ENCODE assay signal across 8 cellular contexts in the genomic region with DNA sequence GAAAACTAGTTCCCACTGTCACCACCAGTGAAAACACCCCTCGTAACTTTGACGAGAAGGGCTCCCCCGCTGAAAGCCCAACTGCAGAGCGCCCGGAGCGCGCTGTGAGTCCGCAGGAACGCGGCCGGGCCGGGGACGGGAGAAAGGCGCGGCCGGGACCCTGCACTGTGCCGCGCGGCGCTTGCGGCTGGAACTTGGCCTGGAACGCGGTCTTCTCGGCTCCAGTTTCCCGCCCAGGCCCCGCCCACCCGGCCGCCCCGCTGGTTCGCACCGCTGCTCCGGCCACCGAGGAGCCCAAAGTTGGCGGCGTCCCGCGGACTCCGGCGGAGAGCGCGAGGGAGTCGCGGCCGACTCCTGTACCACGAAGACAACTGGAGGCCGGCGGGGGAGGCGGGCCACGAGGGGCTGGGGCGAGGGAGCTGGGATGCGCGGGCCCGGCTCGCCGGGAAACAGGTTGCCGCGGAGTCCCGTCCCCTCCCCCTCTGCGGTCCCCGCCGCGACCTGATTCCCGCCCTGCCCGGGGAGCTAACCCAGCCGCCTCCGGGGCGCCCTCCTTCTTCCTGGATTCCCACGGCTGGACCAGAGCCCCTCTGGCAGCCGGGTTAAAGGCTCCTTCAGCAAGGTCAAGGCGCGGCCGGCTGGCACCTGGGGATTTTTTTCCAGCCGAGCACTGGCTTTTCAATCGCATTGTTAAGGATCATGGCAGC. TPM values are rescaled to one million over a fixed set of nuclear protein-coding genes. Genes with fewer than 3 reads are reported as not detected.
DNase-seq lines count a peak whose midpoint lies in the region; ATAC-seq, FAIRE-seq and TF ChIP-seq lines count a peak whose summit lies in the region.

No MANE protein-coding gene starts in this region.

- H3K4me3 ChIP-seq in pancreas: peak overlapping the region; percentile 13 to 55 (median 28)

- H3K27ac ChIP-seq in pancreas: no peak overlapping the region

- H3K4me1 Mint-ChIP-seq in activated CD4-positive, alpha-beta memory T cell treated with anti-CD3 and anti-CD28 coated beads, Interleukin-2, amount 10 ng/mL, durations not matched to agents 7 days and 5 days: peaks cover 10% of the 10 kb centered on the region

- no peak overlapping the region for H3K4me3 Mint-ChIP-seq in activated CD4-positive, alpha-beta memory T cell treated with anti-CD3 and anti-CD28 coated beads, Interleukin-2, amount 10 ng/mL, durations not matched to agents 7 days and 5 days

- FAIRE-seq in GM12892 (lab: Jason Lieb, UNC): no peak
- no peak for FAIRE-seq in pancreas (lab: Jason Lieb, UNC)

- H3K36me3 Mint-ChIP-seq in activated CD4-positive, alpha-beta memory T cell treated with anti-CD3 and anti-CD28 coated beads, Interleukin-2, amount 10 ng/mL, durations not matched to agents 7 days and 5 days (ENCODE audit: low read depth): peaks cover 5% of the 10 kb centered on the region

- H3K4me1 ChIP-seq in pancreas: peaks cover 0 to 21% (median 6%) of the 10 kb centered on the region in 3 donors

- no peak overlapping the region for H3K27ac Mint-ChIP-seq in activated CD4-positive, alpha-beta memory T cell treated with anti-CD3 and anti-CD28 coated beads, Interleukin-2, amount 10 ng/mL, durations not matched to agents 7 days and 5 days

- intact Hi-C loops in head of caudate nucleus (cut with DNase I) (no loop called here), pancreas (cut with DNase I) (no loop called here)

- peaks cover 0 to 28% (median 5%) of the 10 kb centered on the region in 4 donors for H3K27me3 ChIP-seq in pancreas

- WGBS in pancreas, 2 donors: 1% methylated on average over 53 to 74 of the region's 74 CpGs

- H3K9me3 ChIP-seq in pancreas: no peaks in the 10 kb centered on the region

- ATAC-seq in SK-N-SH treated with all-trans-retinoic acid at 6 μM for 48 hours (peak; percentile 61), pancreas (peak; percentile 61 to 73 (median 70)), GM19463 (IDR thresholded peaks at IDR 0.05; ENCODE audit: unreplicated experiment) (no peak)

- POLR2A ChIA-PET in activated CD4-positive, alpha-beta memory T cell treated with anti-CD3 and anti-CD28 coated beads, Interleukin-2, amount 10 ng/mL, durations not matched to agents 7 days and 5 days (lab: Charles Lee): no interaction called here

- TF ChIP-seq CTCF in pancreas (IDR thresholded peaks at IDR 0.05): no peak

- CTCF ChIA-PET in activated CD4-positive, alpha-beta memory T cell treated with anti-CD3 and anti-CD28 coated beads, Interleukin-2, amount 10 ng/mL, durations not matched to agents 7 days and 5 days (lab: Charles Lee): no interaction called here

- TF ChIP-seq POLR2A in GM12892 (IDR thresholded peaks at IDR 0.05; ENCODE audit: low read depth, low read length): no peak

- H3K36me3 ChIP-seq in pancreas: no peaks in the 10 kb centered on the region

- H3K27me3 Mint-ChIP-seq in activated CD4-positive, alpha-beta memory T cell treated with anti-CD3 and anti-CD28 coated beads, Interleukin-2, amount 10 ng/mL, durations not matched to agents 7 days and 5 days: peaks cover 57% of the 10 kb centered on the region

- H3K9me3 Mint-ChIP-seq in activated CD4-positive, alpha-beta memory T cell treated with anti-CD3 and anti-CD28 coated beads, Interleukin-2, amount 10 ng/mL, durations not matched to agents 7 days and 5 days: no peaks in the 10 kb centered on the region

- DNase-seq in 8988T (peak; percentile 86), GM12892 (ENCODE audit: insufficient read length) (peak; percentile 22), head of caudate nucleus (peak in 40 of 42 donors; percentile 23 to 74 (median 50)), pancreas (peak; percentile 38 to 83 (median 59)), epidermal melanocyte (ENCODE audit: insufficient read length, low spot score) (no peak)
- no peak for DNase-seq in activated CD4-positive, alpha-beta memory T cell treated with anti-CD3 and anti-CD28 coated beads, Interleukin-2, amount 10 ng/mL, durations not matched to agents 7 days and 5 days

TF ChIP-seq in SK-N-SH treated with all-trans-retinoic acid at 6 μM for 48 hours, 23 proteins besides CTCF, POLR2A, EP300 and RAD21:
- TF ChIP-seq ARNTL (CRISPR knock-in tag; IDR thresholded peaks at IDR 0.05; ENCODE audit: borderline replicate concordance, low read depth) (no peak), RARB (CRISPR knock-in tag; IDR thresholded peaks at IDR 0.05) (no peak), TCF4 (CRISPR knock-in tag; IDR thresholded peaks at IDR 0.05; ENCODE audit: borderline replicate concordance) (no peak), GLIS3 (CRISPR knock-in tag; IDR thresholded peaks at IDR 0.05) (no peak), ZNF8 (CRISPR knock-in tag; IDR thresholded peaks at IDR 0.05) (no peak)

RNA-seq across cellular contexts. Expression of gene TENM4, which starts 3.4 kb away (rescaled TPM):
- polyA plus RNA-seq in GM12892 (2012; ENCODE audit: missing spikeins): not detected
- total RNA-seq in pancreas: 1 to 10 TPM in 3 of 6 donors, under 1 TPM in 3; 0.37 to 6.8 (median 1.3) TPM
- 1 to 10 TPM in 1 of 2 donors, under 1 TPM in 1; 0.91 to 1.6 TPM for polyA plus RNA-seq in pancreas
- total RNA-seq in activated CD4-positive, alpha-beta memory T cell treated with anti-CD3 and anti-CD28 coated beads, Interleukin-2, amount 10 ng/mL, durations not matched to agents 7 days and 5 days: not detected

Comparison
In these comparisons a context has a peak if more than half of its experiments do, and no peak if none do; other contexts are left out.
1. DNase-seq: peak in 8988T (single experiment), GM12892 (single experiment), head of caudate nucleus (40 of 42) and pancreas (6 of 6); none in epidermal melanocyte (single experiment) and activated CD4-positive, alpha-beta memory T cell treated with anti-CD3 and anti-CD28 coated beads, Interleukin-2, amount 10 ng/mL, durations not matched to agents 7 days and 5 days (single experiment).